ENCODE assay signal across 9 cellular contexts in genomic region chrX:30283456-30284200, GRCh38. TPM values are rescaled to one million over a fixed set of nuclear protein-coding genes. Genes with fewer than 3 reads are reported as not detected.
DNase-seq lines count a peak whose midpoint lies in the region; ATAC-seq and TF ChIP-seq lines count a peak whose summit lies in the region.
"Had no signal": no experiment of that assay in that cellular context is flagged by ENCODE, and none has a peak within 500 bp of the region (broad histone marks: within the 10 kb centered on the region; RNA-seq: fewer than 3 reads in every experiment).

No MANE protein-coding gene starts in this region.

- H3K36me3 ChIP-seq in MG63 (no peaks in the 10 kb centered on the region), brain microvascular endothelial cell (replicated peaks) (no peaks in the 10 kb centered on the region), mesodermal cell (ENCODE audit: control insufficient read depth, insufficient read depth, low read length) (no peaks in the 10 kb centered on the region), WERI-Rb-1 (no peaks in the 10 kb centered on the region)

- TF ChIP-seq CTCF in Calu3 (IDR thresholded peaks at IDR 0.05; ENCODE audit: unreplicated experiment) (no peak), brain microvascular endothelial cell (IDR thresholded peaks at IDR 0.05; ENCODE audit: low read depth, low read length, missing control alignments) (no peak), WERI-Rb-1 (IDR thresholded peaks at IDR 0.05; ENCODE audit: low read depth, low read length) (no peak), lower leg skin (IDR thresholded peaks at IDR 0.05) (no peak)

- peaks cover 4% of the 10 kb centered on the region for H3K36me3 Mint-ChIP-seq in Calu3 (ENCODE audit: insufficient read depth, unreplicated experiment)

- 100% methylated on average over 1 of the region's 3 CpGs; no CpG with 5 or more reads in 1 of the 2 experiments for WGBS in mesodermal cell (ENCODE audit: insufficient coverage in 2 of 2), 2 experiments
- 55 to 61% methylated on average over 3 of the region's 3 CpGs for WGBS in lower leg skin, 2 donors

- CTCF ChIA-PET in Calu3 (lab: Charles Lee), result no interaction called here

- H3K4me1 Mint-ChIP-seq in Calu3 (ENCODE audit: low read depth, unreplicated experiment), result peaks cover 31% of the 10 kb centered on the region

- H3K27me3 ChIP-seq in MG63 (no peaks in the 10 kb centered on the region), brain microvascular endothelial cell (replicated peaks) (no peaks in the 10 kb centered on the region), WERI-Rb-1 (ENCODE audit: insufficient read depth, low read depth, severe bottlenecking) (no peaks in the 10 kb centered on the region)

- H3K9me3 Mint-ChIP-seq in Calu3 (ENCODE audit: low read depth, unreplicated experiment), result no peaks in the 10 kb centered on the region

- TF ChIP-seq POLR2A in lower leg skin (IDR thresholded peaks at IDR 0.05), result no peak

- H3K27me3 Mint-ChIP-seq in Calu3 (ENCODE audit: unreplicated experiment), result no peaks in the 10 kb centered on the region

- DNase-seq in Calu3, result peak; percentile 28
- peak; percentile 53 for DNase-seq in MG63
- DNase-seq in brain microvascular endothelial cell, result peak; percentile 65
- DNase-seq in pons (ENCODE audit: low spot score), result no peak
- no peak for DNase-seq in WERI-Rb-1
- no peak for DNase-seq in lower leg skin (ENCODE audit: low spot score in 2 of 2)
- DNase-seq: NCI-H2227 treated with DMSO at 0.1 percent for 48 hours had no signal

- peaks cover 9% of the 10 kb centered on the region for H3K4me1 ChIP-seq in mesodermal cell (ENCODE audit: control insufficient read depth, insufficient read depth, low read length, poor library complexity, severe bottlenecking)

- H3K27ac ChIP-seq in brain microvascular endothelial cell, result peak overlapping the region; percentile 89
- H3K27ac ChIP-seq in mesodermal cell (ENCODE audit: low read depth, low read length, severe bottlenecking), result peak overlapping the region; percentile 98
- no peak overlapping the region for H3K27ac ChIP-seq in WERI-Rb-1

- ATAC-seq in GM19023 (IDR thresholded peaks at IDR 0.05; ENCODE audit: unreplicated experiment), result no peak

- H3K4me3 Mint-ChIP-seq in Calu3 (ENCODE audit: low read depth, unreplicated experiment), result peak overlapping the region; percentile 49

- in situ Hi-C loops in brain microvascular endothelial cell (cut with HindIII; ENCODE audit: low pct_ligation_motif_present, low sequenced_read_pairs), result no loop called here

- H3K4me3 ChIP-seq in MG63 (no peak overlapping the region), brain microvascular endothelial cell (ENCODE audit: low read depth, low read length) (no peak overlapping the region), mesodermal cell (ENCODE audit: extremely low read depth, insufficient read depth, low read length, poor library complexity, severe bottlenecking) (no peak overlapping the region), WERI-Rb-1 (ENCODE audit: low read depth, low read length) (no peak overlapping the region), lower leg skin (ENCODE audit: low read depth, poor library complexity, severe bottlenecking) (no peak overlapping the region)

- intact Hi-C loops in Calu3 (cut with micrococcal nuclease; ENCODE audit: unreplicated experiment), result loop anchor here (2.0 to 5.0 kb wide), 2 partner anchors 54 to 205 kb away; no protein-coding TSS in a partner anchor
- intact Hi-C loops in lower leg skin (cut with DNase I; ENCODE audit: low total_unique reads), result no loop called here

- H3K9me3 ChIP-seq in MG63 (no peaks in the 10 kb centered on the region), mesodermal cell (ENCODE audit: control insufficient read depth, low read length) (no peaks in the 10 kb centered on the region), WERI-Rb-1 (ENCODE audit: severe bottlenecking) (no peaks in the 10 kb centered on the region)

- peak overlapping the region; percentile 98 for H3K27ac Mint-ChIP-seq in Calu3 (ENCODE audit: unreplicated experiment)

- no TSS peak for BruUV-seq in Calu3 (replicated peaks; lab: Mats Ljungman, UMichigan)

RNA-seq across cellular contexts. Expression of gene NR0B1, which starts 25.6 kb away (rescaled TPM):
- total RNA-seq in Calu3 (2022) (not detected in 2 replicates), lower leg skin (not detected)
- not detected in 2 replicates for total RNA-seq in MG63 (2014; rRNA removed; shearing (Covaris generic); ENCODE audit: low replicate concordance)
- 1.5 TPM for polyA plus RNA-seq in mesodermal cell (2013, experiment 1 of 2)
- 1.7 TPM for polyA plus RNA-seq in mesodermal cell (2013, experiment 2 of 2)

RNA-seq across cellular contexts. Expression of gene MAGEB1, which starts 36.7 kb away (rescaled TPM):
- not detected in 2 replicates for total RNA-seq in Calu3 (2022)
- total RNA-seq in MG63 (2014; rRNA removed; shearing (Covaris generic); ENCODE audit: low replicate concordance), result not detected in 2 replicates
- polyA plus RNA-seq in mesodermal cell (2013, experiment 1 of 2), result not detected
- polyA plus RNA-seq in mesodermal cell (2013, experiment 2 of 2), result not detected
- total RNA-seq in lower leg skin, result not detected

RNA-seq across cellular contexts. Expression of gene MAGEB4, which starts 41.8 kb away (rescaled TPM):
- not detected in 2 replicates for total RNA-seq in Calu3 (2022)
- not detected in 2 replicates for total RNA-seq in MG63 (2014; rRNA removed; shearing (Covaris generic); ENCODE audit: low replicate concordance)
- polyA plus RNA-seq in mesodermal cell (2013, experiment 1 of 2), result not detected
- not detected for polyA plus RNA-seq in mesodermal cell (2013, experiment 2 of 2)
- total RNA-seq in lower leg skin, result not detected

RNA-seq across cellular contexts. Expression of gene MAGEB3, which starts 53.2 kb away (rescaled TPM):
- total RNA-seq in Calu3 (2022), result not detected in 2 replicates
- total RNA-seq in MG63 (2014; rRNA removed; shearing (Covaris generic); ENCODE audit: low replicate concordance), result not detected in 2 replicates
- polyA plus RNA-seq in mesodermal cell (2013, experiment 1 of 2), result 0.29 TPM
- 0.20 TPM for polyA plus RNA-seq in mesodermal cell (2013, experiment 2 of 2)
- total RNA-seq in lower leg skin, result not detected

Comparison
In these comparisons a context has a peak if more than half of its experiments do, and no peak if none do; other contexts are left out.
1. DNase-seq: peak in Calu3 (single experiment), MG63 (single experiment) and brain microvascular endothelial cell (single experiment); none in pons (single experiment), WERI-Rb-1 (single experiment) and lower leg skin (0 of 2).